ENCODE assay signal across 8 cellular contexts in the genomic region with DNA sequence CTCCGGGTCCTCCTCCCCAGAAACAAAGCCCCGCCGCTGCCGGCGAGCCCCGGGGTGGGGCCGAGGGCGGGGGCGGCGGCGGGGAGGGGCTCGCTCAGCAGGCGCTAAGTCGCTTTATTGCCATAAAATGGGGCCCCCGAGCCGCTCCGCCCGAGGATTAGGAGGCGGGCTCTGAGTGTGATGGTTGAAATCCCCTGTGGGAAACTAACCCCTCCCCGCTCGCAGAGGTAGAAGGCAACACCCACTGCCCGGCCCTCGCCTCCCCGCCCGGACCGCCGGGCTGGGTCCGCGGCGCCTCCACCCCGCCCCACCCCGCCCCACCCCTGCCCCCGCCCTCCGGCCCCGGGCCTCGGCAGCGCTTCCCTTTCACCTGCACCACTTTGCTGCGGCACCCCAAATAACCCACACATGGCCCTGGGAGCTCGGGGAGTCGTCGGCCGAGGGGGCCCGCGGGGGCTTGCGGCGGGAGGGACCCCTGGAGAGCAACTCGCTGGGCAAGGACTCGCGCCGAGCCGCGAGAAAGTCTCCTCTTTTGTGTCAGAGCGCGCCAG. TPM values are rescaled to one million over a fixed set of nuclear protein-coding genes. Genes with fewer than 3 reads are reported as not detected.
A peak's percentile ranks its signal among the peaks of the same experiment; 100 is the strongest.
DNase-seq lines count a peak whose midpoint lies in the region; ATAC-seq and TF ChIP-seq lines count a peak whose summit lies in the region.

A gene (minus strand): TSS at position 179 of the 551 bp plus-strand sequence.

- H3K4me3 ChIP-seq in BLaER1, result peak within 1 kb of the TSS; percentile 96
- peak within 1 kb of the TSS; percentile 65 to 91 (median 80) for H3K4me3 ChIP-seq in dorsolateral prefrontal cortex
- peak within 1 kb of the TSS; percentile 89 for H3K4me3 ChIP-seq in lung

- H3K27me3 ChIP-seq in BLaER1, result no peaks in the 10 kb centered on the region
- H3K27me3 ChIP-seq in dorsolateral prefrontal cortex, result no peaks in the 10 kb centered on the region
- H3K27me3 ChIP-seq in lung (ENCODE audit: control insufficient read depth, insufficient read depth), result no peaks in the 10 kb centered on the region

- H3K27ac ChIP-seq in BLaER1 (peak within 1 kb of the TSS; percentile 91), dorsolateral prefrontal cortex (peak within 1 kb of the TSS in 58 of 59 donors; percentile 41 to 94 (median 86)), lung (ENCODE audit: low read depth in 1 of 2, low read length in 1 of 2) (peak within 1 kb of the TSS; percentile 75 to 94)

- peak; percentile 91 to 99 for DNase-seq in NCI-H526 (lab: John Stamatoyannopoulos, UW)
- peak; percentile 88 to 91 for DNase-seq in activated CD4-positive, alpha-beta T cell treated with anti-CD3 and anti-CD28 coated beads, Interleukin-2, amount 50 U/mL, for 4 hours
- peak in 8 of 10 donors; percentile 23 to 71 (median 52) for DNase-seq in dorsolateral prefrontal cortex
- DNase-seq in lung (ENCODE audit: low spot score), result peak; percentile 88
- DNase-seq in stimulated activated CD4-positive, alpha-beta T cell treated with anti-CD3 and anti-CD28 coated beads, TNF-alpha, amount 100 ng/mL, for 4 hours (ENCODE audit: low read depth in 3 of 3), result peak; percentile 77 to 88 (median 84)

- WGBS in lung, 2 donors, result 0 to 1% methylated on average over 38 to 54 of the region's 54 CpGs

- intact Hi-C loops in dorsolateral prefrontal cortex (cut with DNase I), result loop anchor here (5.0 to 10.0 kb wide), 4 partner anchors 150 to 440 kb away; no protein-coding TSS in a partner anchor

- peak within 1 kb of the TSS; percentile 91 for H3K9ac ChIP-seq in BLaER1

- ATAC-seq in GM19328 (IDR thresholded peaks at IDR 0.05; ENCODE audit: unreplicated experiment) (peak; percentile 57), HG03457 (IDR thresholded peaks at IDR 0.05; ENCODE audit: unreplicated experiment) (peak; percentile 56), lung (ENCODE audit: insufficient read depth, low FRiP score) (peak; percentile 78)

- peak within 1 kb of the TSS; percentile 96 for H3K4me2 ChIP-seq in BLaER1

- H3K9me3 ChIP-seq in BLaER1 (no peaks in the 10 kb centered on the region), lung (ENCODE audit: control insufficient read depth in 2 of 2, insufficient read depth in 1 of 2, low read length in 1 of 2) (no peaks in the 10 kb centered on the region)

- H3K36me3 ChIP-seq in BLaER1 (no peaks in the 10 kb centered on the region), lung (ENCODE audit: control insufficient read depth in 2 of 2, insufficient read depth in 2 of 2, low read length in 2 of 2) (no peaks in the 10 kb centered on the region)

- peaks cover 32% of the 10 kb centered on the region for H3K4me1 ChIP-seq in BLaER1
- peaks cover 3 to 10% of the 10 kb centered on the region in 2 donors for H3K4me1 ChIP-seq in lung (ENCODE audit: control insufficient read depth in 2 of 2, insufficient read depth in 2 of 2, low read length in 2 of 2)

- TF ChIP-seq CTCF in dorsolateral prefrontal cortex (IDR thresholded peaks at IDR 0.05 in 54 of 56, conservative IDR thresholded peaks at IDR 0.05 in 2 of 56; ENCODE audit: low read depth in 1 of 56, partially characterized antibody in 56 of 56) (no peak), lung (IDR thresholded peaks at IDR 0.05; ENCODE audit: control extremely low read depth, extremely low read depth) (no peak)

- peaks cover 19% of the 10 kb centered on the region; the same call in 1 of the 2 replicates for H4K20me1 ChIP-seq in BLaER1

RNA-seq across cellular contexts. Expression of the gene that starts here (rescaled TPM):
- total RNA-seq in dorsolateral prefrontal cortex (10 to 100 TPM; 15.9 to 57.5 (median 36.6) TPM), lung (10 to 100 TPM in 1 of 2 donors, 1 to 10 TPM in 1; 8.8 to 26.8 TPM)
- polyA plus RNA-seq in lung, result under 1 TPM; 0.77 to 0.86 TPM

Comparison
In these comparisons a context has a peak if more than half of its experiments do, and no peak if none do; other contexts are left out.
1. Peak in every context shown above with its lines: DNase-seq, ATAC-seq, H3K4me3 ChIP-seq and H3K27ac ChIP-seq.